8 cellular contexts compared by ENCODE assay signal in genomic region chr12:87274594-87275245, GRCh38.
DNase-seq lines count a peak whose midpoint lies in the region; ATAC-seq, FAIRE-seq and TF ChIP-seq lines count a peak whose summit lies in the region.

No MANE protein-coding gene starts in this region.

- no peak overlapping the region for H3K27ac ChIP-seq in body of pancreas
- no peak overlapping the region for H3K27ac ChIP-seq in osteoblast (ENCODE audit: low read depth, low read length)

- intact Hi-C loops in body of pancreas (cut with DNase I) = no loop called here

- no peaks in the 10 kb centered on the region for H3K4me1 ChIP-seq in body of pancreas
- H3K4me1 ChIP-seq in osteoblast (ENCODE audit: insufficient read depth, low read length) = peaks cover 11% of the 10 kb centered on the region

- no peak overlapping the region for H3K4me2 ChIP-seq in osteoblast (ENCODE audit: insufficient read depth, low read length)

- no peaks in the 10 kb centered on the region for H4K20me1 ChIP-seq in osteoblast (ENCODE audit: insufficient read depth, low read length)

- POLR2A ChIA-PET in BJ (lab: Charles Lee) = no interaction called here

- CTCF ChIA-PET in BJ (lab: Yijun Ruan, JAX) = no interaction called here

- H3K9me3 ChIP-seq in body of pancreas (no peaks in the 10 kb centered on the region), osteoblast (ENCODE audit: low read depth, low read length) (no peaks in the 10 kb centered on the region)

- DNase-seq in BJ (ENCODE audit: low read depth) = no peak
- no peak for DNase-seq in GM19239 (ENCODE audit: insufficient read length, low spot score)
- peak; percentile 5 for DNase-seq in HPDE6-E6E7 (ENCODE audit: extremely low spot score)
- DNase-seq in body of pancreas = no peak
- no peak for DNase-seq in osteoblast (ENCODE audit: insufficient read length, low spot score, missing footprints)
- DNase-seq in NCI-H1048 (lab: John Stamatoyannopoulos, UW) = no peak
- DNase-seq in GF-D8 (lab: John Stamatoyannopoulos, UW) = no peak

- H3K27me3 ChIP-seq in BJ (ENCODE audit: control insufficient read depth, insufficient read depth, low read length) = no peaks in the 10 kb centered on the region
- H3K27me3 ChIP-seq in body of pancreas = no peaks in the 10 kb centered on the region
- no peaks in the 10 kb centered on the region for H3K27me3 ChIP-seq in osteoblast (ENCODE audit: insufficient read depth, low read length)

- TF ChIP-seq CTCF in BJ (IDR thresholded peaks at IDR 0.05; ENCODE audit: insufficient read depth, low read depth, low read length) (peak; percentile 12; the same call in 1 of the 2 replicates), body of pancreas (IDR thresholded peaks at IDR 0.05) (peak in 6 of 7 experiments; percentile 26 to 53 (median 42)), osteoblast (IDR thresholded peaks at IDR 0.05; ENCODE audit: extremely low read depth, low read depth, low read length) (peak; percentile 52)

- WGBS in body of pancreas, 2 donors = 45 to 57% methylated on average over 4 of the region's 4 CpGs

- no peak for TF ChIP-seq POLR2A in body of pancreas (IDR thresholded peaks at IDR 0.05)

- FAIRE-seq in GM19239 (lab: Jason Lieb, UNC) = peak; percentile 77

- ATAC-seq in body of pancreas (no peak), GM21619 (IDR thresholded peaks at IDR 0.05; ENCODE audit: unreplicated experiment) (no peak)

- no peak overlapping the region for H2AFZ ChIP-seq in osteoblast (ENCODE audit: low read length)

- H3K36me3 ChIP-seq in BJ (ENCODE audit: control insufficient read depth, insufficient read depth, low read length) (no peaks in the 10 kb centered on the region), body of pancreas (replicated peaks in 1 of 2; ENCODE audit: insufficient read depth in 1 of 2, low read depth in 2 of 2) (no peaks in the 10 kb centered on the region), osteoblast (ENCODE audit: insufficient read depth, low read length) (no peaks in the 10 kb centered on the region)

- H3K4me3 ChIP-seq in BJ (ENCODE audit: low read depth, low read length) (no peak overlapping the region), body of pancreas (no peak overlapping the region), osteoblast (ENCODE audit: insufficient read depth, low read length) (no peak overlapping the region)

- no peaks in the 10 kb centered on the region for H3K79me2 ChIP-seq in osteoblast (ENCODE audit: insufficient read depth, low read length)
